8 cellular contexts compared by ENCODE assay signal in genomic region chr22:37198290-37199102, GRCh38. TPM values are rescaled to one million over a fixed set of nuclear protein-coding genes. Genes with fewer than 3 reads are reported as not detected.
DNase-seq lines count a peak whose midpoint lies in the region; ATAC-seq and TF ChIP-seq lines count a peak whose summit lies in the region.

No MANE protein-coding gene starts in this region.

- no peak overlapping the region for H2BK12ac ChIP-seq in neuronal stem cell (ENCODE audit: low read length)

- no peak for TF ChIP-seq POLR2A in gastroesophageal sphincter (IDR thresholded peaks at IDR 0.05)

- H3K27ac ChIP-seq in SK-N-MC (peak overlapping the region; percentile 65; the same call in 1 of the 2 replicates), gastroesophageal sphincter (peak overlapping the region; percentile 81 to 97 (median 94)), neuronal stem cell (replicated peaks; ENCODE audit: low read length) (peak overlapping the region; percentile 80)

- peak overlapping the region; percentile 58 for H2BK120ac ChIP-seq in neuronal stem cell (ENCODE audit: low read depth, low read length)

- H3K4ac ChIP-seq in neuronal stem cell (ENCODE audit: low read length): no peak overlapping the region

- peak overlapping the region; percentile 78 for H3K4me3 ChIP-seq in SK-N-MC
- peak overlapping the region; percentile 42 to 76 for H3K4me3 ChIP-seq in gastroesophageal sphincter
- peak overlapping the region; percentile 90 to 97 for H3K4me3 ChIP-seq in neuronal stem cell (ENCODE audit: low read length in 2 of 2)

- peak overlapping the region; percentile 86 to 94 (median 87) for H3K27ac Mint-ChIP-seq in IgD-negative memory B cell
- H3K27ac Mint-ChIP-seq in activated naive CD4-positive, alpha-beta T cell treated with anti-CD3 and anti-CD28 coated beads, Interleukin-2, amount 10 ng/mL, durations not matched to agents 7 days and 5 days: peak overlapping the region; percentile 95

- H3K4me3 Mint-ChIP-seq in IgD-negative memory B cell: peak overlapping the region; percentile 85 to 94 (median 91)
- peak overlapping the region; percentile 83 for H3K4me3 Mint-ChIP-seq in activated naive CD4-positive, alpha-beta T cell treated with anti-CD3 and anti-CD28 coated beads, Interleukin-2, amount 10 ng/mL, durations not matched to agents 7 days and 5 days

- CTCF ChIA-PET in activated naive CD4-positive, alpha-beta T cell treated with anti-CD3 and anti-CD28 coated beads, Interleukin-2, amount 10 ng/mL, durations not matched to agents 7 days and 5 days (lab: Charles Lee): interaction anchor here (0.7 to 5.7 kb wide), 40 partner anchors 11 to 419 kb away, joined by 3 to 83 read pairs (median 6); partner anchors contain the start of gene TST

- H2BK5ac ChIP-seq in neuronal stem cell (ENCODE audit: low read length): peak overlapping the region; percentile 89

- H4K91ac ChIP-seq in neuronal stem cell (ENCODE audit: low read depth, low read length, poor library complexity): peak overlapping the region; percentile 38

- H2AK5ac ChIP-seq in neuronal stem cell (ENCODE audit: low read depth, low read length): peak overlapping the region; percentile 96

- no peak overlapping the region for H3K14ac ChIP-seq in neuronal stem cell (ENCODE audit: low read length)

- H3K9ac ChIP-seq in SK-N-MC (ENCODE audit: insufficient read length) (peak overlapping the region; percentile 89), neuronal stem cell (ENCODE audit: low read depth, low read length, poor library complexity) (peak overlapping the region; percentile 98)

- peak overlapping the region; percentile 86 for H2BK15ac ChIP-seq in neuronal stem cell (ENCODE audit: low read length)

- peaks cover 16 to 42% (median 31%) of the 10 kb centered on the region in 3 donors for H3K4me1 ChIP-seq in gastroesophageal sphincter
- H3K4me1 ChIP-seq in neuronal stem cell (ENCODE audit: control insufficient read depth in 2 of 2, insufficient read depth in 1 of 2, low read depth in 1 of 2, low read length in 2 of 2): peaks cover 8 to 16% of the 10 kb centered on the region in 2 donors

- TF ChIP-seq EP300 in gastroesophageal sphincter (IDR thresholded peaks at IDR 0.05): no peak

- H3K79me1 ChIP-seq in neuronal stem cell (ENCODE audit: low read depth, low read length): peaks cover 5% of the 10 kb centered on the region

- peaks cover 11 to 19% (median 16%) of the 10 kb centered on the region in 3 donors for H3K4me1 Mint-ChIP-seq in IgD-negative memory B cell
- peaks cover 54% of the 10 kb centered on the region for H3K4me1 Mint-ChIP-seq in activated naive CD4-positive, alpha-beta T cell treated with anti-CD3 and anti-CD28 coated beads, Interleukin-2, amount 10 ng/mL, durations not matched to agents 7 days and 5 days

- H3K9me3 Mint-ChIP-seq in IgD-negative memory B cell: no peaks in the 10 kb centered on the region
- no peaks in the 10 kb centered on the region for H3K9me3 Mint-ChIP-seq in activated naive CD4-positive, alpha-beta T cell treated with anti-CD3 and anti-CD28 coated beads, Interleukin-2, amount 10 ng/mL, durations not matched to agents 7 days and 5 days

- peak overlapping the region; percentile 68 for H3K23ac ChIP-seq in neuronal stem cell (ENCODE audit: low read depth, low read length, poor library complexity)

- peak overlapping the region; percentile 94 for H3K18ac ChIP-seq in neuronal stem cell (ENCODE audit: low read length)

- no peak overlapping the region for H4K8ac ChIP-seq in neuronal stem cell (ENCODE audit: low read depth, low read length)

- H3K36me3 Mint-ChIP-seq in IgD-negative memory B cell: no peaks in the 10 kb centered on the region
- peaks cover 4% of the 10 kb centered on the region for H3K36me3 Mint-ChIP-seq in activated naive CD4-positive, alpha-beta T cell treated with anti-CD3 and anti-CD28 coated beads, Interleukin-2, amount 10 ng/mL, durations not matched to agents 7 days and 5 days

- DNase-seq in NCI-H1436 (lab: John Stamatoyannopoulos, UW): peak; percentile 48
- no peak for DNase-seq in NCI-H1436 treated with DMSO at 0.1 percent for 48 hours (lab: John Stamatoyannopoulos, UW)
- no peak for DNase-seq in SK-N-MC (ENCODE audit: low read depth, low spot score)
- DNase-seq in activated naive CD4-positive, alpha-beta T cell treated with anti-CD3 and anti-CD28 coated beads, Interleukin-2, amount 10 ng/mL, durations not matched to agents 7 days and 5 days: peak; percentile 92
- DNase-seq in neuronal stem cell (ENCODE audit: low spot score): peak; percentile 76
- DNase-seq in stromal cell of bone marrow (ENCODE audit: low read depth): peak; percentile 50

- no peaks in the 10 kb centered on the region for H3K27me3 Mint-ChIP-seq in IgD-negative memory B cell
- H3K27me3 Mint-ChIP-seq in activated naive CD4-positive, alpha-beta T cell treated with anti-CD3 and anti-CD28 coated beads, Interleukin-2, amount 10 ng/mL, durations not matched to agents 7 days and 5 days: no peaks in the 10 kb centered on the region

- peak in 3 of 4 experiments; percentile 62 to 94 (median 67) for TF ChIP-seq CTCF in gastroesophageal sphincter (IDR thresholded peaks at IDR 0.05)

- peak overlapping the region; percentile 99 for H3K4me2 ChIP-seq in neuronal stem cell (ENCODE audit: insufficient read depth, low read length, poor library complexity, severe bottlenecking)

- H3K36me3 ChIP-seq in SK-N-MC (ENCODE audit: insufficient read depth, low read length) (no peaks in the 10 kb centered on the region), gastroesophageal sphincter (no peaks in the 10 kb centered on the region), neuronal stem cell (replicated peaks in 1 of 2; ENCODE audit: control insufficient read depth in 2 of 2, insufficient read depth in 2 of 2, low read length in 2 of 2) (no peaks in the 10 kb centered on the region)

- H3K27me3 ChIP-seq in gastroesophageal sphincter: no peaks in the 10 kb centered on the region
- H3K27me3 ChIP-seq in neuronal stem cell (ENCODE audit: control insufficient read depth in 3 of 3, insufficient read depth in 3 of 3, low read depth in 1 of 3, low read length in 3 of 3): no peaks in the 10 kb centered on the region

- WGBS in gastroesophageal sphincter (ENCODE audit: low coverage in 1 of 2), 2 donors: 3 to 5% methylated on average over 9 to 27 of the region's 51 CpGs
- no CpG with 5 or more reads among the region's 51 CpGs for WGBS in neuronal stem cell (ENCODE audit: extremely low coverage in 2 of 2, insufficient read length in 2 of 2, insufficient replicate concordance in 1 of 2), 2 donors

- ATAC-seq in gastroesophageal sphincter: peak; percentile 38

- H3K9me3 ChIP-seq in SK-N-MC (ENCODE audit: low read depth, low read length) (no peaks in the 10 kb centered on the region), gastroesophageal sphincter (no peaks in the 10 kb centered on the region), neuronal stem cell (replicated peaks in 1 of 2; ENCODE audit: control insufficient read depth in 2 of 2, insufficient read depth in 1 of 2, low read depth in 1 of 2, low read length in 2 of 2) (peaks cover 0 to 4% of the 10 kb centered on the region in 2 donors)

- H2AFZ ChIP-seq in neuronal stem cell (ENCODE audit: low read length): peak overlapping the region; percentile 88

RNA-seq across cellular contexts. Expression of gene C1QTNF6, which starts 10.4 kb away (rescaled TPM):
- 1.0 TPM for polyA plus RNA-seq in IgD-negative memory B cell
- total RNA-seq in gastroesophageal sphincter: 1 to 10 TPM in 2 of 4 donors, under 1 TPM in 2; 0.69 to 1.6 (median 1.1) TPM
- 17.0 TPM for polyA plus RNA-seq in neuronal stem cell (2013, experiment 1 of 2)
- polyA plus RNA-seq in neuronal stem cell (2013, experiment 2 of 2): 18.2 TPM

RNA-seq across cellular contexts. Expression of gene SSTR3, which starts 13.8 kb away (rescaled TPM):
- polyA plus RNA-seq in IgD-negative memory B cell: 0.95 TPM
- not detected for total RNA-seq in gastroesophageal sphincter
- polyA plus RNA-seq in neuronal stem cell (2013, experiment 1 of 2): 0.22 TPM
- polyA plus RNA-seq in neuronal stem cell (2013, experiment 2 of 2): 0.28 TPM

RNA-seq across cellular contexts. Expression of gene RAC2, which starts 45.6 kb away (rescaled TPM):
- 1,067 TPM for polyA plus RNA-seq in IgD-negative memory B cell
- total RNA-seq in gastroesophageal sphincter: 10 to 100 TPM in 1 of 4 donors, 1 to 10 TPM in 3; 2.0 to 11.3 (median 6.4) TPM
- 1.2 TPM for polyA plus RNA-seq in neuronal stem cell (2013, experiment 1 of 2)
- 1.1 TPM for polyA plus RNA-seq in neuronal stem cell (2013, experiment 2 of 2)

RNA-seq across cellular contexts. Expression of gene IL2RB, which starts 48.8 kb away (rescaled TPM):
- polyA plus RNA-seq in IgD-negative memory B cell: 13.2 TPM
- total RNA-seq in gastroesophageal sphincter: 1 to 10 TPM in 1 of 4 donors, under 1 TPM in 3; 0.07 to 3.1 (median 0.29) TPM
- 0.47 TPM for polyA plus RNA-seq in neuronal stem cell (2013, experiment 1 of 2)
- 0.43 TPM for polyA plus RNA-seq in neuronal stem cell (2013, experiment 2 of 2)

Comparison
In these comparisons a context has a peak if more than half of its experiments do, and no peak if none do; other contexts are left out.
1. DNase-seq: peak in NCI-H1436 (single experiment), activated naive CD4-positive, alpha-beta T cell treated with anti-CD3 and anti-CD28 coated beads, Interleukin-2, amount 10 ng/mL, durations not matched to agents 7 days and 5 days (single experiment), neuronal stem cell (single experiment) and stromal cell of bone marrow (single experiment); none in NCI-H1436 treated with DMSO at 0.1 percent for 48 hours (single experiment) and SK-N-MC (single experiment).
2. Peak in every context shown above with its lines, with median percentiles within 50 percentile points of each other: H3K27ac ChIP-seq and H3K4me3 ChIP-seq.